In genomic region chr10:96130326-96130758, GRCh38 we compare ENCODE assay signal across 8 cellular contexts. TPM values are rescaled to one million over a fixed set of nuclear protein-coding genes. Genes with fewer than 3 reads are reported as not detected.
DNase-seq lines count a peak whose midpoint lies in the region; ATAC-seq and TF ChIP-seq lines count a peak whose summit lies in the region.

No MANE protein-coding gene starts in this region.

- no peaks in the 10 kb centered on the region for H3K9me3 ChIP-seq in AG04450 (ENCODE audit: control insufficient read depth, insufficient read depth, low read length)

- H3K27me3 Mint-ChIP-seq in mesothelial cell of epicardium (ENCODE audit: low read depth): peaks cover 13% of the 10 kb centered on the region

- peaks cover 3% of the 10 kb centered on the region for H3K9me3 Mint-ChIP-seq in mesothelial cell of epicardium

- H3K4me1 Mint-ChIP-seq in mesothelial cell of epicardium: peaks cover 24% of the 10 kb centered on the region

- peak overlapping the region; percentile 99 for H3K27ac Mint-ChIP-seq in mesothelial cell of epicardium

- ATAC-seq in GM18868 (IDR thresholded peaks at IDR 0.05; ENCODE audit: unreplicated experiment): peak; percentile 65
- peak; percentile 51 for ATAC-seq in HG03064 (IDR thresholded peaks at IDR 0.05; ENCODE audit: low read depth, unreplicated experiment)

- CTCF ChIA-PET in AG04450 (lab: Charles Lee): interaction anchor here (0.6 to 1.6 kb wide), 8 partner anchors 43 to 437 kb away, joined by 3 to 7 read pairs (median 4); partner anchors contain the start of gene TCTN3

- peak overlapping the region; percentile 80 for H3K4me3 ChIP-seq in AG04450 (ENCODE audit: low read depth, low read length)

- TF ChIP-seq CTCF in AG04450 (IDR thresholded peaks at IDR 0.05; ENCODE audit: low read depth, low read length) (peak; percentile 8; the same call in 1 of the 2 replicates), mesothelial cell of epicardium (IDR thresholded peaks at IDR 0.05; ENCODE audit: unreplicated experiment) (no peak)

- DNase-seq in AG04450 (ENCODE audit: low read depth, low spot score) (peak; percentile 59), NCI-H510A (lab: John Stamatoyannopoulos, UW) (peak; percentile 83), mesothelial cell of epicardium (ENCODE audit: low spot score in 2 of 2, unreplicated experiment in 2 of 2) (peak; percentile 65 to 85)
- DNase-seq in activated CD4-positive, alpha-beta T cell treated with anti-CD3 and anti-CD28 coated beads, Interleukin-2, amount 50 U/mL, for 4 hours: peak; percentile 67 to 74
- DNase-seq in effector CD8-positive, alpha-beta T cell (lab: John Stamatoyannopoulos, UW): peak; percentile 69
- peak; percentile 80 for DNase-seq in stimulated activated CD8-positive, alpha-beta memory T cell treated with anti-CD3 and anti-CD28 coated beads, Interleukin-4, amount 100 ng/mL, for 48 hours

- peak overlapping the region; percentile 88 for H3K4me3 Mint-ChIP-seq in mesothelial cell of epicardium

- H3K27ac ChIP-seq in AG04450 (ENCODE audit: low read depth, low read length): peak overlapping the region; percentile 98

- POLR2A ChIA-PET in AG04450 (lab: Yijun Ruan, JAX): interaction anchor here (1.0 to 2.1 kb wide), 9 partner anchors 10 to 384 kb away, joined by 3 to 56 read pairs (median 6); partner anchors contain the start of genes CCNJ and TLL2

- peaks cover 16% of the 10 kb centered on the region for H3K36me3 Mint-ChIP-seq in mesothelial cell of epicardium

- no peaks in the 10 kb centered on the region for H3K27me3 ChIP-seq in AG04450 (ENCODE audit: control insufficient read depth, insufficient read depth, low read length)

RNA-seq across cellular contexts. Expression of gene ZNF518A, which starts 0.2 kb away (rescaled TPM):
- polyA plus RNA-seq in AG04450 (2011; rRNA removed): 5.7 and 9.1 TPM in 2 replicates
- 4.7 and 9.9 TPM in 2 replicates for polyA minus RNA-seq in AG04450 (2011; rRNA and poly(A)+ RNA removed)
- 40.7 to 41.3 TPM (median 41.0 TPM) in 3 replicates for total RNA-seq in mesothelial cell of epicardium

Comparison
In these comparisons a context has a peak if more than half of its experiments do, and no peak if none do; other contexts are left out.
1. Peak in every context shown above with its lines: DNase-seq, ATAC-seq, H3K4me3 ChIP-seq and H3K27ac ChIP-seq.